In genomic region chr5:178152491-178153444, GRCh38 we compare ENCODE assay signal across 8 cellular contexts. TPM values are rescaled to one million over a fixed set of nuclear protein-coding genes. Genes with fewer than 3 reads are reported as not detected.
A peak's percentile ranks its signal among the peaks of the same experiment; 100 is the strongest.
DNase-seq lines count a peak whose midpoint lies in the region; ATAC-seq, FAIRE-seq and TF ChIP-seq lines count a peak whose summit lies in the region.
"Had no signal": no experiment of that assay in that cellular context is flagged by ENCODE, and none has a peak within 500 bp of the region (broad histone marks: within the 10 kb centered on the region; RNA-seq: fewer than 3 reads in every experiment).

No MANE protein-coding gene starts in this region.

- H3K27me3 ChIP-seq in HAP-1 (ENCODE audit: low read depth) (no peaks in the 10 kb centered on the region), WERI-Rb-1 (ENCODE audit: insufficient read depth, low read depth, severe bottlenecking) (no peaks in the 10 kb centered on the region), right cardiac atrium (ENCODE audit: control insufficient read depth, insufficient read depth) (no peaks in the 10 kb centered on the region), small intestine (ENCODE audit: control insufficient read depth in 2 of 2, insufficient read depth in 2 of 2, low read length in 2 of 2) (no peaks in the 10 kb centered on the region)

- H3K36me3 ChIP-seq in HAP-1 (replicated peaks) (peaks cover 48% of the 10 kb centered on the region), WERI-Rb-1 (peaks cover 14% of the 10 kb centered on the region), small intestine (ENCODE audit: control insufficient read depth in 2 of 2, insufficient read depth in 2 of 2, low read length in 2 of 2) (peaks cover 9 to 15% of the 10 kb centered on the region in 2 donors)

- H3K27ac ChIP-seq in WERI-Rb-1, result peak overlapping the region; percentile 53
- no peak overlapping the region for H3K27ac ChIP-seq in right cardiac atrium (ENCODE audit: low read length)
- peak overlapping the region in 1 of 2 donors; percentile 46 for H3K27ac ChIP-seq in small intestine (ENCODE audit: low read depth in 1 of 2, low read length in 1 of 2)

- no peak for TF ChIP-seq CTCF in WERI-Rb-1 (IDR thresholded peaks at IDR 0.05; ENCODE audit: low read depth, low read length)

- intact Hi-C loops in right cardiac atrium (cut with DNase I) (no loop called here), sciatic nerve (cut with DNase I) (no loop called here)

- ATAC-seq in right cardiac atrium (no peak), sciatic nerve (no peak), GM18520 (IDR thresholded peaks at IDR 0.05; ENCODE audit: unreplicated experiment) (no peak), HG02973 (IDR thresholded peaks at IDR 0.05; ENCODE audit: unreplicated experiment) (no peak)

- DNase-seq in HAP-1 (ENCODE audit: low spot score in 2 of 2) (no peak), WERI-Rb-1 (peak; percentile 24), right cardiac atrium (no peak), small intestine (no peak), sciatic nerve (ENCODE audit: low spot score) (no peak)

- H3K4me3 ChIP-seq in HAP-1, result peak overlapping the region; percentile 97
- peak overlapping the region; percentile 72 for H3K4me3 ChIP-seq in WERI-Rb-1 (ENCODE audit: low read depth, low read length)
- peak overlapping the region; percentile 68 for H3K4me3 ChIP-seq in right cardiac atrium (ENCODE audit: low read length)
- peak overlapping the region; percentile 75 to 76 for H3K4me3 ChIP-seq in small intestine (ENCODE audit: low read depth in 1 of 2, low read length in 2 of 2)

- WGBS in right cardiac atrium, result 52% methylated on average over 31 of the region's 31 CpGs
- 42 to 49% (median 42%) methylated on average over 31 of the region's 31 CpGs for WGBS in small intestine, 3 donors

- FAIRE-seq in small intestine (lab: Jason Lieb, UNC), result no peak

- H3K4me1 ChIP-seq in HAP-1 (peaks cover 7% of the 10 kb centered on the region), right cardiac atrium (ENCODE audit: control insufficient read depth, insufficient read depth, low read length) (peaks cover 5% of the 10 kb centered on the region), small intestine (ENCODE audit: control insufficient read depth in 2 of 2, insufficient read depth in 1 of 2, low read depth in 1 of 2, low read length in 1 of 2) (peaks cover 0 to 10% of the 10 kb centered on the region in 2 donors)

- in situ Hi-C loops in HAP-1 (cut with MboI; ENCODE audit: low sequenced_read_pairs), result no loop called here

- H3K9me3 ChIP-seq in HAP-1, result no peaks in the 10 kb centered on the region
- H3K9me3 ChIP-seq in WERI-Rb-1 (ENCODE audit: severe bottlenecking), result no peaks in the 10 kb centered on the region
- H3K9me3 ChIP-seq in right cardiac atrium (ENCODE audit: control insufficient read depth, low read length), result no peaks in the 10 kb centered on the region
- no peaks in the 10 kb centered on the region for H3K9me3 ChIP-seq in small intestine (ENCODE audit: control insufficient read depth, low read depth)

RNA-seq across cellular contexts. Expression of gene NHP2, which starts 0.9 kb away (rescaled TPM):
- 10 to 100 TPM; 62.3 to 88.4 (median 84.7) TPM for total RNA-seq in right cardiac atrium
- polyA plus RNA-seq in right cardiac atrium, result 123 TPM
- polyA plus RNA-seq in small intestine, result 100 to 1,000 TPM in 1 of 3 donors, 10 to 100 TPM in 2; 46.5 to 243 (median 82.1) TPM
- 65.0 TPM for total RNA-seq in sciatic nerve

RNA-seq across cellular contexts. Expression of gene RMND5B, which starts 22.0 kb away (rescaled TPM):
- total RNA-seq in right cardiac atrium, result 10 to 100 TPM; 32.2 to 41.7 (median 34.2) TPM
- polyA plus RNA-seq in right cardiac atrium, result 33.5 TPM
- polyA plus RNA-seq in small intestine, result 10 to 100 TPM; 27.1 to 34.9 (median 30.3) TPM
- total RNA-seq in sciatic nerve, result 33.4 TPM

RNA-seq across cellular contexts. Expression of gene GMCL2, which starts 34.4 kb away (rescaled TPM):
- not detected for total RNA-seq in right cardiac atrium
- not detected for polyA plus RNA-seq in right cardiac atrium
- polyA plus RNA-seq in small intestine, result not detected
- total RNA-seq in sciatic nerve, result not detected
- total RNA-seq: dermis microvascular lymphatic vessel endothelial cell had no signal

RNA-seq across cellular contexts. Expression of gene N4BP3, which starts 39.4 kb away (rescaled TPM):
- total RNA-seq in right cardiac atrium (under 1 TPM; 0.15 to 0.54 (median 0.32) TPM), sciatic nerve (2.6 TPM)
- polyA plus RNA-seq in right cardiac atrium (0.79 TPM), small intestine (1 to 10 TPM in 1 of 3 donors, under 1 TPM in 2; 0.22 to 2.1 (median 0.81) TPM)

RNA-seq across cellular contexts. Expression of gene HNRNPAB, which starts 51.6 kb away (rescaled TPM):
- total RNA-seq in right cardiac atrium, result 100 to 1,000 TPM in 1 of 4 donors, 10 to 100 TPM in 3; 75.3 to 125 (median 86.9) TPM
- 88.2 TPM for polyA plus RNA-seq in right cardiac atrium
- polyA plus RNA-seq in small intestine, result 100 to 1,000 TPM; 147 to 176 (median 172) TPM
- total RNA-seq in sciatic nerve, result 88.0 TPM
